Comparison of ENCODE assay signal across 8 cellular contexts in genomic region chr7:101164071-101164840, GRCh38. TPM values are rescaled to one million over a fixed set of nuclear protein-coding genes. Genes with fewer than 3 reads are reported as not detected.
A peak's percentile ranks its signal among the peaks of the same experiment; 100 is the strongest.
DNase-seq lines count a peak whose midpoint lies in the region; ATAC-seq and TF ChIP-seq lines count a peak whose summit lies in the region.

No MANE protein-coding gene starts in this region.

- DNase-seq in CD4-positive, alpha-beta T cell = no peak
- DNase-seq in left lobe of liver (ENCODE audit: low spot score) = no peak
- no peak for DNase-seq in OCI-M2 (lab: John Stamatoyannopoulos, UW; ENCODE audit: unreplicated experiment)
- DNase-seq in GM19238 (ENCODE audit: insufficient read length, low spot score) = no peak
- no peak for DNase-seq in medulla oblongata (ENCODE audit: extremely low spot score)
- DNase-seq in activated CD4-positive, alpha-beta T cell treated with anti-CD3 and anti-CD28 coated beads for 48 hours = no peak

- intact Hi-C loops in CD4-positive, alpha-beta T cell (cut with DNase I, micrococcal nuclease) = loop anchor here in 1 of 2 experiments (5.0 kb wide), 1 partner anchor 457 kb away; the partner anchor contains the start of gene POP7

- CTCF ChIA-PET in CD4-positive, alpha-beta T cell (lab: Charles Lee) = interaction anchor here (3.1 kb wide), 1 partner anchor 20 kb away, joined by 12 read pairs; no protein-coding TSS in a partner anchor

- no peak for TF ChIP-seq CTCF in CD4-positive, alpha-beta T cell (IDR thresholded peaks at IDR 0.05)
- no peak for TF ChIP-seq CTCF in brain (conservative IDR thresholded peaks at IDR 0.05)

- peak overlapping the region; percentile 56 for H3K4me3 Mint-ChIP-seq in CD4-positive, alpha-beta T cell
- H3K4me3 Mint-ChIP-seq in IgD-negative memory B cell (peak overlapping the region; percentile 55 to 84 (median 69)), brain (peak overlapping the region; percentile 84 to 90 (median 86))

- no peaks in the 10 kb centered on the region for H3K9me3 ChIP-seq in CD4-positive, alpha-beta T cell (ENCODE audit: control insufficient read depth, low read length)

- no peaks in the 10 kb centered on the region for H3K9me3 Mint-ChIP-seq in CD4-positive, alpha-beta T cell
- H3K9me3 Mint-ChIP-seq in IgD-negative memory B cell = peaks cover 0 to 4% (median 0%) of the 10 kb centered on the region in 3 donors
- peaks cover 0 to 4% (median 0%) of the 10 kb centered on the region in 5 experiments for H3K9me3 Mint-ChIP-seq in brain

- H3K27ac Mint-ChIP-seq in CD4-positive, alpha-beta T cell = no peak overlapping the region
- peak overlapping the region in 1 of 3 donors; percentile 73 for H3K27ac Mint-ChIP-seq in IgD-negative memory B cell
- peak overlapping the region in 3 of 5 experiments; percentile 43 to 98 (median 84) for H3K27ac Mint-ChIP-seq in brain

- POLR2A ChIA-PET in CD4-positive, alpha-beta T cell (lab: Charles Lee) = interaction anchor here (1.2 to 1.7 kb wide), 2 partner anchors 10 to 54 kb away, joined by 3 to 4 read pairs; partner anchors contain the start of genes AP1S1 and ZNHIT1

- H3K36me3 Mint-ChIP-seq in CD4-positive, alpha-beta T cell (ENCODE audit: low read depth) = peaks cover 16% of the 10 kb centered on the region
- H3K36me3 Mint-ChIP-seq in IgD-negative memory B cell (no peaks in the 10 kb centered on the region), brain (peaks cover 10% of the 10 kb centered on the region)

- H3K27ac ChIP-seq in CD4-positive, alpha-beta T cell (ENCODE audit: low read depth, low read length) = no peak overlapping the region

- peaks cover 32% of the 10 kb centered on the region for H3K4me1 Mint-ChIP-seq in CD4-positive, alpha-beta T cell (ENCODE audit: low read depth)
- H3K4me1 Mint-ChIP-seq in IgD-negative memory B cell (peaks cover 2 to 15% (median 10%) of the 10 kb centered on the region in 3 donors), brain (peaks cover 61% of the 10 kb centered on the region)

- peaks cover 69% of the 10 kb centered on the region for H3K27me3 Mint-ChIP-seq in CD4-positive, alpha-beta T cell
- H3K27me3 Mint-ChIP-seq in IgD-negative memory B cell (peaks cover 48% of the 10 kb centered on the region), brain (peaks cover 68% of the 10 kb centered on the region)

- H3K27me3 ChIP-seq in CD4-positive, alpha-beta T cell (ENCODE audit: control insufficient read depth, insufficient read depth, low read length) = peaks cover 73% of the 10 kb centered on the region

- no peak for ATAC-seq in CD4-positive, alpha-beta T cell (ENCODE audit: poor library complexity)
- ATAC-seq in left lobe of liver = peak; percentile 54

RNA-seq across cellular contexts. Expression of gene VGF, which starts 1.1 kb away (rescaled TPM):
- total RNA-seq in CD4-positive, alpha-beta T cell = not detected
- polyA plus RNA-seq in IgD-negative memory B cell = not detected
- 37.7 TPM for polyA plus RNA-seq in brain (ENCODE audit: insufficient read depth, low read depth, low replicate concordance)
- not detected for total RNA-seq in left lobe of liver

RNA-seq across cellular contexts. Expression of gene AP1S1, which starts 10.0 kb away (rescaled TPM):
- total RNA-seq in CD4-positive, alpha-beta T cell = 1 to 10 TPM; 3.0 to 3.9 TPM
- polyA plus RNA-seq in IgD-negative memory B cell = 8.3 TPM
- 127 TPM for polyA plus RNA-seq in brain (ENCODE audit: insufficient read depth, low read depth, low replicate concordance)
- total RNA-seq in left lobe of liver = 26.8 TPM

RNA-seq across cellular contexts. Expression of gene NAT16, which starts 15.8 kb away (rescaled TPM):
- not detected for total RNA-seq in CD4-positive, alpha-beta T cell
- not detected for polyA plus RNA-seq in IgD-negative memory B cell
- 41.0 TPM for polyA plus RNA-seq in brain (ENCODE audit: insufficient read depth, low read depth, low replicate concordance)
- total RNA-seq in left lobe of liver = not detected

RNA-seq across cellular contexts. Expression of gene MOGAT3, which starts 36.6 kb away (rescaled TPM):
- under 1 TPM in 1 of 2 experiments, not detected in 1; 0.11 TPM for total RNA-seq in CD4-positive, alpha-beta T cell
- polyA plus RNA-seq in IgD-negative memory B cell (not detected), brain (ENCODE audit: insufficient read depth, low read depth, low replicate concordance) (not detected)
- total RNA-seq in left lobe of liver = 12.0 TPM

RNA-seq across cellular contexts. Expression of gene SERPINE1, which starts 37.4 kb away (rescaled TPM):
- under 1 TPM in 1 of 2 experiments, not detected in 1; 0.11 TPM for total RNA-seq in CD4-positive, alpha-beta T cell
- polyA plus RNA-seq in IgD-negative memory B cell (not detected), brain (ENCODE audit: insufficient read depth, low read depth, low replicate concordance) (4.3 TPM)
- 27.5 TPM for total RNA-seq in left lobe of liver
